ENCODE assay signal across 8 cellular contexts in genomic region chr6:79946242-79946641, GRCh38. TPM values are rescaled to one million over a fixed set of nuclear protein-coding genes. Genes with fewer than 3 reads are reported as not detected.
DNase-seq lines count a peak whose midpoint lies in the region; ATAC-seq, FAIRE-seq and TF ChIP-seq lines count a peak whose summit lies in the region.

No MANE protein-coding gene starts in this region.

- POLR2A ChIA-PET in GM12878 (lab: Charles Lee) = no interaction called here

- peak overlapping the region; percentile 90; the same call in 1 of the 2 replicates for H3K4me2 ChIP-seq in GM12878 (ENCODE audit: control insufficient read depth, insufficient read depth)

- no peak overlapping the region for H2AFZ ChIP-seq in GM12878 (ENCODE audit: control insufficient read depth, low read depth, low read length)

- TF ChIP-seq EP300 in GM12878 (IDR thresholded peaks at IDR 0.05; ENCODE audit: borderline replicate concordance in 1 of 2, control insufficient read depth in 1 of 2, low read depth in 2 of 2, low read length in 2 of 2) = no peak

- SMC1A ChIA-PET in GM12878 (lab: Charles Lee; ENCODE audit: uncharacterized antibody, unreplicated experiment) = interaction anchor here (0.6 to 2.1 kb wide), 4 partner anchors 8 to 991 kb away, joined by 3 to 7 read pairs (median 4); no protein-coding TSS in a partner anchor

- in situ Hi-C loops in GM12878 (cut with MboI) = loop anchor here (25.0 kb wide), 1 partner anchor 141 kb away; no protein-coding TSS in a partner anchor

- TF ChIP-seq POLR2A in GM12878 (IDR thresholded peaks at IDR 0.05; ENCODE audit: low read depth, low read length) (no peak), uterus (IDR thresholded peaks at IDR 0.05) (no peak)

- no peaks in the 10 kb centered on the region for H3K9me3 ChIP-seq in GM12878 (replicated peaks; ENCODE audit: control insufficient read depth, insufficient read depth, low read length)
- no peaks in the 10 kb centered on the region for H3K9me3 ChIP-seq in lower lobe of right lung
- H3K9me3 ChIP-seq in uterus = no peaks in the 10 kb centered on the region
- H3K9me3 ChIP-seq in small intestine (ENCODE audit: control insufficient read depth, low read depth) = no peaks in the 10 kb centered on the region

- DNase-seq in DMS79 (lab: John Stamatoyannopoulos, UW) (peak; percentile 44), NCI-H345 treated with DMSO at 0.1 percent for 48 hours (lab: John Stamatoyannopoulos, UW; ENCODE audit: unreplicated experiment) (peak; percentile 57), GM12878 (ENCODE audit: low read depth, low spot score) (no peak), lower lobe of right lung (no peak), uterus (no peak), small intestine (no peak)

- H3K27me3 ChIP-seq in GM12878 (replicated peaks in 1 of 2; ENCODE audit: control insufficient read depth in 2 of 2, insufficient read depth in 2 of 2, low read length in 1 of 2) (peaks cover 3 to 17% of the 10 kb centered on the region in 2 experiments), lower lobe of right lung (ENCODE audit: low read depth) (peaks cover 52% of the 10 kb centered on the region), uterus (no peaks in the 10 kb centered on the region), small intestine (ENCODE audit: control insufficient read depth in 2 of 2, insufficient read depth in 2 of 2, low read length in 2 of 2) (peaks cover 4 to 5% of the 10 kb centered on the region in 2 donors)

- no peak for TF ChIP-seq RAD21 in GM12878 (IDR thresholded peaks at IDR 0.05; ENCODE audit: insufficient read depth, low read depth, low read length)

- no peaks in the 10 kb centered on the region for H3K79me2 ChIP-seq in GM12878 (ENCODE audit: control insufficient read depth, insufficient read depth, low read length)

- H4K20me1 ChIP-seq in GM12878 (ENCODE audit: control insufficient read depth, insufficient read depth) = no peaks in the 10 kb centered on the region

- H3K36me3 ChIP-seq in GM12878 (ENCODE audit: control insufficient read depth in 2 of 2, insufficient read depth in 2 of 2, low read length in 1 of 2) (no peaks in the 10 kb centered on the region), lower lobe of right lung (no peaks in the 10 kb centered on the region), uterus (no peaks in the 10 kb centered on the region), small intestine (ENCODE audit: control insufficient read depth in 2 of 2, insufficient read depth in 2 of 2, low read length in 2 of 2) (no peaks in the 10 kb centered on the region)

- H3K4me3 ChIP-seq in GM12878 (no peak overlapping the region), lower lobe of right lung (peak overlapping the region; percentile 56), uterus (peak overlapping the region; percentile 45 to 65), small intestine (ENCODE audit: low read depth in 1 of 2, low read length in 2 of 2) (no peak overlapping the region)

- no peak overlapping the region for H3K9ac ChIP-seq in GM12878 (ENCODE audit: control insufficient read depth, insufficient read depth, low read length)

- FAIRE-seq in GM12878 (lab: Jason Lieb, UNC) (no peak), small intestine (lab: Jason Lieb, UNC) (no peak)

- BruUV-seq in GM12878 (replicated peaks; lab: Mats Ljungman, UMichigan) = no TSS peak

- CTCF ChIA-PET in GM12878 (lab: Yijun Ruan, JAX) = interaction anchor here (0.8 to 3.2 kb wide), 4 partner anchors 9 to 148 kb away, joined by 3 to 16 read pairs (median 4); no protein-coding TSS in a partner anchor

- 0% methylated on average over 5 of the region's 5 CpGs for WGBS in GM12878 (ENCODE audit: insufficient coverage, insufficient replicate concordance, low lambda C conversion rate, missing lambda C conversion rate)
- WGBS in small intestine, 3 donors = 6 to 11% (median 10%) methylated on average over 5 of the region's 5 CpGs

- intact Hi-C loops in GM12878 (cut with micrococcal nuclease; ENCODE audit: unreplicated experiment) (no loop called here), lower lobe of right lung (cut with DNase I) (loop anchor here (10.0 kb wide), 1 partner anchor 149 kb away; no protein-coding TSS in a partner anchor), uterus (cut with DNase I; ENCODE audit: low total_unique reads) (no loop called here)

- H3K27ac ChIP-seq in GM12878 (ENCODE audit: control insufficient read depth, insufficient read depth) (no peak overlapping the region), lower lobe of right lung (no peak overlapping the region), uterus (no peak overlapping the region), small intestine (ENCODE audit: low read depth in 1 of 2, low read length in 1 of 2) (no peak overlapping the region)

- TF ChIP-seq CTCF in GM12878 (IDR thresholded peaks at IDR 0.05 in 2 of 3, conservative IDR thresholded peaks at IDR 0.05 in 1 of 3; ENCODE audit: control insufficient read depth in 2 of 3, extremely low read depth in 1 of 3, insufficient read depth in 1 of 3, low read depth in 3 of 3, low read length in 3 of 3) (peak; percentile 19 to 36 (median 24); a peak in 4 of 6 replicates), lower lobe of right lung (IDR thresholded peaks at IDR 0.05) (no peak), uterus (IDR thresholded peaks at IDR 0.05) (no peak)

- H3K4me1 ChIP-seq in GM12878 (ENCODE audit: control insufficient read depth, insufficient read depth, low read length) (0 out of 2 replicates have a peak, but pooled peaks cover 3% of the 10 kb centered on the region), lower lobe of right lung (peaks cover 14% of the 10 kb centered on the region), uterus (no peaks in the 10 kb centered on the region), small intestine (ENCODE audit: control insufficient read depth in 2 of 2, insufficient read depth in 1 of 2, low read depth in 1 of 2, low read length in 1 of 2) (no peaks in the 10 kb centered on the region)

- ATAC-seq in GM21825 (IDR thresholded peaks at IDR 0.05; ENCODE audit: unreplicated experiment) = peak; percentile 10
- peak; percentile 34; the same call in 2 of the 3 replicates for ATAC-seq in GM12878
- ATAC-seq in lower lobe of right lung = no peak
- no peak for ATAC-seq in GM19397 (IDR thresholded peaks at IDR 0.05; ENCODE audit: unreplicated experiment)

- RAD21 ChIA-PET in GM12878 (lab: Charles Lee; ENCODE audit: unreplicated experiment) = interaction anchor here (0.9 kb wide), 1 partner anchor 147 kb away, joined by 4 read pairs; no protein-coding TSS in a partner anchor

TF ChIP-seq in GM12878, 131 proteins besides CTCF, POLR2A, EP300 and RAD21 (continues in another document):
- TF ChIP-seq ELK1 (IDR thresholded peaks at IDR 0.05; ENCODE audit: low read depth, low read length) (no peak), SIN3A (IDR thresholded peaks at IDR 0.05; ENCODE audit: low read depth, low read length) (no peak), NR2F1 (conservative IDR thresholded peaks at IDR 0.05) (no peak)

RNA-seq across cellular contexts. Expression of gene ELOVL4, which starts 1.1 kb away (rescaled TPM):
- total RNA-seq in GM12878 (2013; cell fraction: nucleolus; rRNA removed) = not detected in 2 replicates
- total RNA-seq in GM12878 (2014; rRNA removed) (not detected in 2 replicates), GM12878 (2014; rRNA removed; fragmentation: Illumina TruSeq; extraction: Trizol) (not detected in 2 replicates), GM12878 (2021) (0.08 TPM in 1 of 2 replicates, not detected in the other), lower lobe of right lung (0.24 TPM), uterus (10 to 100 TPM in 1 of 4 donors, 1 to 10 TPM in 3; 1.5 to 11.2 (median 4.2) TPM)
- polyA plus RNA-seq in GM12878 (2011; ENCODE audit: low read depth) = not detected
- polyA plus RNA-seq in GM12878 (2011; rRNA removed) (not detected in 2 replicates), GM12878 (2014; fragmentation: Illumina TruSeq; extraction: Trizol) (0.08 TPM in 1 of 2 replicates, not detected in the other), GM12878 (2014; fragmentation: Nextera tagmentation; extraction: Ambion mirVana) (under 1 TPM in 1 of 2 experiments, not detected in 1; 0.03 TPM), GM12878 (2014; rRNA removed) (not detected in 2 replicates), GM12878 (2016; fragmentation: Nextera tagmentation; extraction: Ambion mirVana) (under 1 TPM in 1 of 2 experiments, not detected in 1; 0.15 TPM), small intestine (1 to 10 TPM in 1 of 3 donors, not detected in 2; 1.7 TPM)
- not detected in 2 replicates for polyA plus RNA-seq in GM12878 (2011; cell fraction: cytosol; rRNA removed)
- not detected in 2 replicates for polyA plus RNA-seq in GM12878 (2011; cell fraction: nucleus; rRNA removed)
- polyA plus RNA-seq in GM12878 (2012) = 0.04 TPM in 1 of 2 replicates, not detected in the other
- 0.10 TPM in 1 of 2 replicates, not detected in the other for polyA minus RNA-seq in GM12878 (2011; rRNA and poly(A)+ RNA removed)
- not detected in 2 replicates for polyA minus RNA-seq in GM12878 (2011; cell fraction: cytosol; rRNA and poly(A)+ RNA removed)
- polyA minus RNA-seq in GM12878 (2011; cell fraction: nucleus; rRNA and poly(A)+ RNA removed) = not detected in 2 replicates

RNA-seq across cellular contexts. Expression of gene TTK, which starts 58.2 kb away (rescaled TPM):
- total RNA-seq in GM12878 (2013; cell fraction: nucleolus; rRNA removed) = 30.8 and 36.1 TPM in 2 replicates
- total RNA-seq in GM12878 (2014; rRNA removed) (32.7 and 43.1 TPM in 2 replicates), GM12878 (2014; rRNA removed; fragmentation: Illumina TruSeq; extraction: Trizol) (50.5 and 52.4 TPM in 2 replicates), GM12878 (2021) (28.9 and 29.4 TPM in 2 replicates), lower lobe of right lung (1.7 TPM), uterus (10 to 100 TPM in 1 of 4 donors, not detected in 3; 20.0 TPM)
- 7.1 TPM for polyA plus RNA-seq in GM12878 (2011; ENCODE audit: low read depth)
- polyA plus RNA-seq in GM12878 (2011; rRNA removed) (39.3 and 72.3 TPM in 2 replicates), GM12878 (2014; fragmentation: Illumina TruSeq; extraction: Trizol) (43.3 and 54.2 TPM in 2 replicates), GM12878 (2014; fragmentation: Nextera tagmentation; extraction: Ambion mirVana) (10 to 100 TPM; 23.8 to 25.6 TPM), GM12878 (2014; rRNA removed) (20.0 and 26.8 TPM in 2 replicates), GM12878 (2016; fragmentation: Nextera tagmentation; extraction: Ambion mirVana) (10 to 100 TPM; 41.4 to 50.3 TPM), small intestine (1 to 10 TPM in 1 of 3 donors, under 1 TPM in 1, not detected in 1; 0.45 to 9.8 TPM)
- 9.9 and 10.1 TPM in 2 replicates for polyA plus RNA-seq in GM12878 (2011; cell fraction: cytosol; rRNA removed)
- 36.3 and 42.8 TPM in 2 replicates for polyA plus RNA-seq in GM12878 (2011; cell fraction: nucleus; rRNA removed)
- polyA plus RNA-seq in GM12878 (2012) = 11.4 and 18.3 TPM in 2 replicates
- polyA minus RNA-seq in GM12878 (2011; rRNA and poly(A)+ RNA removed) = 19.0 and 34.8 TPM in 2 replicates
- 13.0 and 16.7 TPM in 2 replicates for polyA minus RNA-seq in GM12878 (2011; cell fraction: cytosol; rRNA and poly(A)+ RNA removed)
- polyA minus RNA-seq in GM12878 (2011; cell fraction: nucleus; rRNA and poly(A)+ RNA removed) = 25.1 and 30.6 TPM in 2 replicates

Comparison
In these comparisons a context has a peak if more than half of its experiments do, and no peak if none do; other contexts are left out.
1. DNase-seq: peak in DMS79 (single experiment) and NCI-H345 treated with DMSO at 0.1 percent for 48 hours (single experiment); none in GM12878 (single experiment), lower lobe of right lung (single experiment), uterus (0 of 2) and small intestine (single experiment).
2. ATAC-seq: peak in GM21825 (single experiment) and GM12878 (single experiment); none in lower lobe of right lung (0 of 2) and GM19397 (single experiment).
3. H3K4me3 ChIP-seq: peak in lower lobe of right lung (single experiment) and uterus (2 of 2); none in GM12878 (single experiment) and small intestine (0 of 2).
4. CTCF ChIP-seq: peak in GM12878 (3 of 3); none in lower lobe of right lung (single experiment) and uterus (0 of 4).